In genomic region chr1:228445867-228446584, GRCh38 we compare ENCODE assay signal across 8 cellular contexts. TPM values are rescaled to one million over a fixed set of nuclear protein-coding genes. Genes with fewer than 3 reads are reported as not detected.
DNase-seq lines count a peak whose midpoint lies in the region; ATAC-seq and TF ChIP-seq lines count a peak whose summit lies in the region.

No MANE protein-coding gene starts in this region.

- H3K4me1 ChIP-seq in cardiac muscle cell (ENCODE audit: low read depth) (no peaks in the 10 kb centered on the region), parathyroid adenoma (no peaks in the 10 kb centered on the region)

- no peak overlapping the region for H3K27ac ChIP-seq in cardiac muscle cell
- no peak overlapping the region for H3K27ac ChIP-seq in parathyroid adenoma

- ATAC-seq in HG03354 (IDR thresholded peaks at IDR 0.05; ENCODE audit: poor library complexity, severe bottlenecking, unreplicated experiment) = peak; percentile 55
- no peak for ATAC-seq in HG03571 (IDR thresholded peaks at IDR 0.05; ENCODE audit: unreplicated experiment)

- H3K4me2 ChIP-seq in parathyroid adenoma (ENCODE audit: low read length) = peak overlapping the region; percentile 66

- H2AFZ ChIP-seq in parathyroid adenoma = no peak overlapping the region

- H3K27me3 ChIP-seq in cardiac muscle cell (peaks cover 43% of the 10 kb centered on the region), parathyroid adenoma (ENCODE audit: control insufficient read depth, insufficient read depth, low read length) (no peaks in the 10 kb centered on the region)

- no peaks in the 10 kb centered on the region for H3K36me3 ChIP-seq in cardiac muscle cell
- no peaks in the 10 kb centered on the region for H3K36me3 ChIP-seq in parathyroid adenoma (ENCODE audit: control insufficient read depth, insufficient read depth, low read length)

- TF ChIP-seq CTCF in GM13976 (IDR thresholded peaks at IDR 0.05; ENCODE audit: borderline replicate concordance, control extremely low read depth, extremely low read depth, insufficient read depth, missing control alignments) (no peak), cardiac muscle cell (IDR thresholded peaks at IDR 0.05; ENCODE audit: low read depth, low read length) (no peak), parathyroid adenoma (IDR thresholded peaks at IDR 0.05) (no peak)

- H3K9ac ChIP-seq in parathyroid adenoma = no peak overlapping the region

- peak overlapping the region; percentile 18 for H3K4me3 ChIP-seq in cardiac muscle cell
- peak overlapping the region; percentile 32 for H3K4me3 ChIP-seq in parathyroid adenoma (ENCODE audit: low read depth, low read length)

- no peaks in the 10 kb centered on the region for H3K79me2 ChIP-seq in parathyroid adenoma

- DNase-seq in GM13976 (ENCODE audit: low spot score) (peak; percentile 87), cardiac muscle cell (ENCODE audit: low read depth in 1 of 2, low spot score in 1 of 2) (peak; percentile 65 to 82), NCI-H2029 treated with DMSO at 0.1 percent for 48 hours (lab: John Stamatoyannopoulos, UW) (no peak), SW 1271 (lab: John Stamatoyannopoulos, UW) (no peak)
- DNase-seq in activated naive CD4-positive, alpha-beta T cell treated with anti-CD3 and anti-CD28 coated beads, Interleukin-2, amount 50 U/mL, for 16 hours = peak; percentile 33

- in situ Hi-C loops in GM13976 (cut with MboI; ENCODE audit: low sequenced_read_pairs, unreplicated experiment) = no loop called here

- H3K9me3 ChIP-seq in cardiac muscle cell (ENCODE audit: low read depth) (no peaks in the 10 kb centered on the region), parathyroid adenoma (ENCODE audit: control insufficient read depth, low read length) (no peaks in the 10 kb centered on the region)

RNA-seq across cellular contexts. Expression of gene TRIM17, which starts 29.4 kb away (rescaled TPM):
- 6.7 and 17.9 TPM in 2 replicates for total RNA-seq in cardiac muscle cell
- polyA plus RNA-seq in cardiac muscle cell = 11.8 and 15.0 TPM in 2 replicates

RNA-seq across cellular contexts. Expression of gene TRIM11, which starts 39.4 kb away (rescaled TPM):
- total RNA-seq in cardiac muscle cell = 32.4 and 43.2 TPM in 2 replicates
- polyA plus RNA-seq in cardiac muscle cell = 16.4 and 18.5 TPM in 2 replicates

RNA-seq across cellular contexts. Expression of gene RNF187, which starts 41.2 kb away (rescaled TPM):
- total RNA-seq in cardiac muscle cell = 86.5 and 119 TPM in 2 replicates
- 160 and 213 TPM in 2 replicates for polyA plus RNA-seq in cardiac muscle cell

Comparison
In these comparisons a context has a peak if more than half of its experiments do, and no peak if none do; other contexts are left out.
1. DNase-seq: peak in GM13976 (single experiment), activated naive CD4-positive, alpha-beta T cell treated with anti-CD3 and anti-CD28 coated beads, Interleukin-2, amount 50 U/mL, for 16 hours (single experiment) and cardiac muscle cell (2 of 2); none in NCI-H2029 treated with DMSO at 0.1 percent for 48 hours (single experiment) and SW 1271 (0 of 2).